Comparison of ENCODE assay signal across 8 cellular contexts in the genomic region with DNA sequence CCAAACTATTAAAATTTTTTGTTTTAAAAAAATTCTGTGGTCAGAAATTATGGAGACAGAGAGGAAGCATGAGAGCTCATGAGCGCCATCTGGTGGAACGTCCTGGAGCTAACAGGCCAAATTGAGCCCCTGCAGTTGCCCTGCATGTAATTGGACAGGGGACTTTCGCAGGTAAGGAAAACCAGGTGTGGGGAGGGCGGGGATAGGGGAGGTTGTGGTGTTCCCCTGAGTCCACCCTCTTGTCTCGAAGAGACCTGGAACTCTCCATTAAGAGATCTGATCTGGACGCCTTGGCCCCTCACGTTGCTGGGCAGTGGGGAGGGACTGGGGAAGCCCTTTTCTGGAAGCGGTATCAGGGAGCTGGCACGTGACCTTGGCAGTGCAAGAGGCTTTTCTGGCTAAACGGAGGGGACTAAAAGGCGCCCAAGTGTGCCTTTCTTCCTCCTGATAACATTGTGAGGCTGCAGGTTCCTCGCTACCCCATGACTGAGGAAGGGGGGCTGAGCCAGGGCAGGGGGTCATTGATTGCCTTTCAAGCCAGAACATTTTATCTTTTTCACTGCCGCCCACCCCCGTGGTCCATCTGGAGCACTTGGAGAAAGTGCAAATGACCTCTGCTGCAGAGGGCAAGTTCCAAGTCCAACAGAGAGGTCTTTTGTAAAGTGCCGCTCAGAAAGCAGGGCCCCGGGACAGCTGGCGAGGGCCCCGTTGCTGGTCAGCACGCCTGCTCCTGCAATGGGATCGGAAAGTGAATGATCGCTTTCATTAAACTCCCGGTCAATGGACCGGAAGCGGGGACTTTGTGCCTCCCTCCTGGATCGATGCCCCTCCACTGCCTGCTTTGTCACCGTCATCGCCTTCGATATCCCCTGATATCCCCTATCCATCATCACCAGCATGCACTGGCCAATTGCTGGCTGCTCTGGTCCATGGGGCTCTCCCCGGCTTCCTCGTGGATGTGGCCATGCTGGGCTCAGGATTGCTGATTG. TPM values are rescaled to one million over a fixed set of nuclear protein-coding genes. Genes with fewer than 3 reads are reported as not detected.
A peak's percentile ranks its signal among the peaks of the same experiment; 100 is the strongest.
DNase-seq lines count a peak whose midpoint lies in the region; ATAC-seq and TF ChIP-seq lines count a peak whose summit lies in the region.

No MANE protein-coding gene starts in this region.

- H3K36me3 ChIP-seq in gastroesophageal sphincter (no peaks in the 10 kb centered on the region), uterus (no peaks in the 10 kb centered on the region)

- ATAC-seq in gastroesophageal sphincter (no peak), GM18498 (IDR thresholded peaks at IDR 0.05; ENCODE audit: unreplicated experiment) (no peak)

- POLR2A ChIA-PET in HEK293T (lab: Yijun Ruan, JAX), result interaction anchor here (1.0 kb wide), 1 partner anchor 26 kb away, joined by 3 read pairs; no protein-coding TSS in a partner anchor

- H3K27ac ChIP-seq in gastroesophageal sphincter (no peak overlapping the region), uterus (no peak overlapping the region)

- CTCF ChIA-PET in HEK293T (lab: Yijun Ruan, JAX), result interaction anchor here (0.8 to 2.6 kb wide), 13 partner anchors 8 to 488 kb away, joined by 3 to 20 read pairs (median 6); no protein-coding TSS in a partner anchor

- intact Hi-C loops in uterus (cut with DNase I; ENCODE audit: low total_unique reads), result loop anchor here (10.0 kb wide), 1 partner anchor 481 kb away; no protein-coding TSS in a partner anchor

- DNase-seq in C1 segment of cervical spinal cord (lab: John Stamatoyannopoulos, UW) (peak in 10 of 14 donors; percentile 16 to 74 (median 38)), HEK293T (ENCODE audit: extremely low spot score) (peak; percentile 60), OCI-M2 (lab: John Stamatoyannopoulos, UW; ENCODE audit: unreplicated experiment) (peak; percentile 1), nucleus accumbens (lab: John Stamatoyannopoulos, UW) (peak in 48 of 56 donors; percentile 15 to 81 (median 42)), uterus (peak; percentile 66 to 69)
- DNase-seq in activated effector memory CD4-positive, alpha-beta T cell treated with anti-CD3 and anti-CD28 coated beads, Interleukin-2, amount 50 U/mL, for 16 hours, result peak; percentile 80

- H3K4me1 ChIP-seq in gastroesophageal sphincter (peaks cover 0 to 11% (median 0%) of the 10 kb centered on the region in 3 donors), uterus (no peaks in the 10 kb centered on the region)

- TF ChIP-seq POLR2A in gastroesophageal sphincter (IDR thresholded peaks at IDR 0.05) (no peak), uterus (IDR thresholded peaks at IDR 0.05) (no peak)

- TF ChIP-seq CTCF in gastroesophageal sphincter (IDR thresholded peaks at IDR 0.05) (peak; percentile 62 to 83 (median 72)), uterus (IDR thresholded peaks at IDR 0.05) (peak; percentile 47 to 80 (median 58))

- no peaks in the 10 kb centered on the region for H3K9me3 ChIP-seq in gastroesophageal sphincter
- no peaks in the 10 kb centered on the region for H3K9me3 ChIP-seq in uterus

- peaks cover 9% of the 10 kb centered on the region for H3K27me3 ChIP-seq in gastroesophageal sphincter
- no peaks in the 10 kb centered on the region for H3K27me3 ChIP-seq in uterus

- 24 to 35% methylated on average over 10 to 24 of the region's 30 CpGs for WGBS in gastroesophageal sphincter (ENCODE audit: low coverage in 1 of 2), 2 donors

- H3K4me3 ChIP-seq in gastroesophageal sphincter (peak overlapping the region in 1 of 2 donors; percentile 6), uterus (no peak overlapping the region)

- TF ChIP-seq EP300 in gastroesophageal sphincter (IDR thresholded peaks at IDR 0.05), result no peak

TF ChIP-seq in HEK293T, 16 proteins besides CTCF, POLR2A, EP300 and RAD21:
- TF ChIP-seq SUZ12 (IDR thresholded peaks at IDR 0.05) (no peak), TARDBP (IDR thresholded peaks at IDR 0.05) (no peak)

RNA-seq across cellular contexts. Expression of a gene that starts 18.4 kb away (rescaled TPM):
- total RNA-seq in gastroesophageal sphincter (not detected), uterus (not detected)

RNA-seq across cellular contexts. Expression of a gene that starts 23.2 kb away (rescaled TPM):
- total RNA-seq in gastroesophageal sphincter (1 to 10 TPM; 1.3 to 5.4 (median 5.0) TPM), uterus (1 to 10 TPM in 1 of 4 donors, under 1 TPM in 1, not detected in 2; 0.51 to 2.0 TPM)

RNA-seq across cellular contexts. Expression of a gene that starts 33.6 kb away (rescaled TPM):
- not detected for total RNA-seq in gastroesophageal sphincter
- not detected for total RNA-seq in uterus

RNA-seq across cellular contexts. Expression of a gene that starts 58.8 kb away (rescaled TPM):
- total RNA-seq in gastroesophageal sphincter, result under 1 TPM in 1 of 4 donors, not detected in 3; 0.10 TPM
- total RNA-seq in uterus, result not detected

Comparison
In these comparisons a context has a peak if more than half of its experiments do, and no peak if none do; other contexts are left out.
1. DNase-seq: peak in every context shown above with its lines; median percentile 80 in activated effector memory CD4-positive, alpha-beta T cell treated with anti-CD3 and anti-CD28 coated beads, Interleukin-2, amount 50 U/mL, for 16 hours; 68 in uterus; 60 in HEK293T; 42 in nucleus accumbens; 38 in C1 segment of cervical spinal cord; 1 in OCI-M2.